Comparison of ENCODE assay signal across 13 cellular contexts in genomic region chr13:67223024-67223423, GRCh38. TPM values are rescaled to one million over a fixed set of nuclear protein-coding genes. Genes with fewer than 3 reads are reported as not detected.
DNase-seq lines count a peak whose midpoint lies in the region; ATAC-seq, FAIRE-seq and TF ChIP-seq lines count a peak whose summit lies in the region.
"Had no signal": no experiment of that assay in that cellular context is flagged by ENCODE, and none has a peak within 500 bp of the region (broad histone marks: within the 10 kb centered on the region; RNA-seq: fewer than 3 reads in every experiment).

No MANE protein-coding gene starts in this region.

- H3K36me3 ChIP-seq in DND-41 (ENCODE audit: insufficient read depth, low read length) (no peaks in the 10 kb centered on the region), OCI-LY7 (ENCODE audit: insufficient read depth, low read length) (peaks cover 5% of the 10 kb centered on the region; the same call in 1 of the 2 replicates), endothelial cell of umbilical vein (ENCODE audit: control insufficient read depth in 2 of 2, extremely low read depth in 1 of 2, insufficient read depth in 2 of 2, low read length in 2 of 2) (no peaks in the 10 kb centered on the region), neuron (ENCODE audit: insufficient read depth, low read length) (peaks cover 6% of the 10 kb centered on the region)
- H3K36me3 ChIP-seq: neutrophil, suprapubic skin had no signal

- H3K36me3 Mint-ChIP-seq in stimulated activated effector memory CD8-positive, alpha-beta T cell treated with anti-CD3 and anti-CD28 coated beads, Interleukin-12 subunit alpha, Interleukin-12 subunit beta, amount 100 ng/mL, for 72 hours = no peaks in the 10 kb centered on the region

- H3K4me1 Mint-ChIP-seq in stimulated activated effector memory CD8-positive, alpha-beta T cell treated with anti-CD3 and anti-CD28 coated beads, Interleukin-12 subunit alpha, Interleukin-12 subunit beta, amount 100 ng/mL, for 72 hours = no peaks in the 10 kb centered on the region

- BruUV-seq in OCI-LY7 (replicated peaks; lab: Mats Ljungman, UMichigan) = no TSS peak
- BruUV-seq in endothelial cell of umbilical vein (replicated peaks; lab: Mats Ljungman, UMichigan) = no TSS peak

- DNase-seq in DND-41 (no peak), OCI-LY7 (ENCODE audit: low spot score) (no peak), endothelial cell of umbilical vein (ENCODE audit: low read depth, low spot score) (peak; percentile 34), GM20000 (ENCODE audit: low spot score) (no peak), putamen (ENCODE audit: low spot score) (no peak)
- DNase-seq in stimulated activated CD4-positive, alpha-beta T cell treated with anti-CD3 and anti-CD28 coated beads, Interleukin-4, amount 100 ng/mL, for 24 hours = no peak
- DNase-seq in stimulated activated effector memory CD8-positive, alpha-beta T cell treated with anti-CD3 and anti-CD28 coated beads, Interleukin-12 subunit alpha, Interleukin-12 subunit beta, amount 100 ng/mL, for 72 hours (ENCODE audit: low spot score in 2 of 2) = no peak
- DNase-seq: activated effector memory CD4-positive, alpha-beta T cell treated with Interleukin-2 at 50 U/mL for 16 hours; DMS53; NCI-H1930 had no signal

- POLR2A ChIA-PET in OCI-LY7 (lab: Charles Lee) = interaction anchor here (0.6 to 4.4 kb wide), 17 partner anchors 9 to 567 kb away, joined by 3 to 32 read pairs (median 4); no protein-coding TSS in a partner anchor
- POLR2A ChIA-PET in endothelial cell of umbilical vein (lab: Charles Lee) = no interaction called here

- no peaks in the 10 kb centered on the region for H3K9me3 Mint-ChIP-seq in stimulated activated effector memory CD8-positive, alpha-beta T cell treated with anti-CD3 and anti-CD28 coated beads, Interleukin-12 subunit alpha, Interleukin-12 subunit beta, amount 100 ng/mL, for 72 hours

- CTCF ChIA-PET in OCI-LY7 (lab: Charles Lee; ENCODE audit: unreplicated experiment) (interaction anchor here (1.0 kb wide), 1 partner anchor 227 kb away, joined by 3 read pairs; no protein-coding TSS in a partner anchor), endothelial cell of umbilical vein (lab: Charles Lee) (interaction anchor here (1.1 to 2.7 kb wide), 9 partner anchors 7 to 1566 kb away, joined by 3 to 18 read pairs (median 5); no protein-coding TSS in a partner anchor)

- intact Hi-C loops in OCI-LY7 (cut with micrococcal nuclease; ENCODE audit: unreplicated experiment) = loop anchor here (2.0 to 10.0 kb wide), 5 partner anchors 146 to 1566 kb away; no protein-coding TSS in a partner anchor
- intact Hi-C loops in endothelial cell of umbilical vein (cut with micrococcal nuclease) = loop anchor here (5.0 to 10.0 kb wide), 3 partner anchors 146 to 368 kb away; no protein-coding TSS in a partner anchor

- no peak for TF ChIP-seq POLR2A in endothelial cell of umbilical vein (IDR thresholded peaks at IDR 0.05; ENCODE audit: low read depth, low read length)

- no peaks in the 10 kb centered on the region for H3K79me2 ChIP-seq in DND-41 (ENCODE audit: insufficient read depth, low read length)
- H3K79me2 ChIP-seq in OCI-LY7 (ENCODE audit: insufficient read depth, low read depth, low read length) = peaks cover 79% of the 10 kb centered on the region
- H3K79me2 ChIP-seq in endothelial cell of umbilical vein (ENCODE audit: control insufficient read depth, insufficient read depth, low read length) = no peaks in the 10 kb centered on the region

- no peaks in the 10 kb centered on the region for H3K9me2 ChIP-seq in OCI-LY7 (ENCODE audit: insufficient read depth, low read length)

- no peak overlapping the region for H3K4me3 ChIP-seq in DND-41 (ENCODE audit: low read depth in 1 of 2, low read length in 2 of 2)
- H3K4me3 ChIP-seq in OCI-LY7 (ENCODE audit: low read depth, low read length, poor library complexity, severe bottlenecking) = peak overlapping the region; percentile 62
- H3K4me3 ChIP-seq in endothelial cell of umbilical vein (replicated peaks in 1 of 3; ENCODE audit: insufficient read depth in 1 of 3, low read depth in 1 of 3, low read length in 3 of 3) = no peak overlapping the region
- H3K4me3 ChIP-seq in neuron (ENCODE audit: low read length) = peak overlapping the region; percentile 43
- H3K4me3 ChIP-seq: suprapubic skin had no signal

- H3K9me3 ChIP-seq in DND-41 (ENCODE audit: insufficient read depth, low read length, severe bottlenecking) (no peaks in the 10 kb centered on the region), OCI-LY7 (ENCODE audit: low read length) (no peaks in the 10 kb centered on the region), endothelial cell of umbilical vein (replicated peaks; ENCODE audit: control insufficient read depth, insufficient read depth, low read length) (no peaks in the 10 kb centered on the region), neuron (ENCODE audit: low read length) (no peaks in the 10 kb centered on the region)
- H3K9me3 ChIP-seq: neutrophil, suprapubic skin had no signal

- H3K9ac ChIP-seq in DND-41 (ENCODE audit: low read depth, low read length) = no peak overlapping the region
- H3K9ac ChIP-seq in endothelial cell of umbilical vein (replicated peaks; ENCODE audit: extremely low read depth, insufficient read depth, low read length) = no peak overlapping the region

- no peaks in the 10 kb centered on the region for H4K20me1 ChIP-seq in DND-41 (ENCODE audit: insufficient read depth, low read length)
- no peaks in the 10 kb centered on the region; the same call in 1 of the 2 replicates for H4K20me1 ChIP-seq in OCI-LY7 (ENCODE audit: insufficient read depth, low read length)
- no peaks in the 10 kb centered on the region for H4K20me1 ChIP-seq in endothelial cell of umbilical vein (replicated peaks; ENCODE audit: control insufficient read depth, extremely low read depth, insufficient read depth, low read length)

- TF ChIP-seq CTCF in DND-41 (IDR thresholded peaks at IDR 0.05; ENCODE audit: borderline replicate concordance, extremely low read depth, low read length, poor library complexity, severe bottlenecking) (no peak), OCI-LY7 (conservative IDR thresholded peaks at IDR 0.05; ENCODE audit: low read length) (no peak), endothelial cell of umbilical vein (IDR thresholded peaks at IDR 0.05; ENCODE audit: extremely low read depth in 1 of 2, insufficient read depth in 1 of 2, low read depth in 1 of 2, low read length in 2 of 2) (no peak), GM20000 (IDR thresholded peaks at IDR 0.05; ENCODE audit: extremely low read depth, missing control alignments) (no peak)

- no peak overlapping the region for H3K27ac Mint-ChIP-seq in stimulated activated effector memory CD8-positive, alpha-beta T cell treated with anti-CD3 and anti-CD28 coated beads, Interleukin-12 subunit alpha, Interleukin-12 subunit beta, amount 100 ng/mL, for 72 hours

- dilution Hi-C loops in endothelial cell of umbilical vein (cut with MboI; ENCODE audit: extremely low pct_ligation_motif_present, low sequenced_read_pairs) = no loop called here

- FAIRE-seq in endothelial cell of umbilical vein (lab: Jason Lieb, UNC) = no peak

- H3K27ac ChIP-seq in DND-41 (ENCODE audit: low read length) (0 out of 2 replicates have a peak overlapping the region, but pooled peaks have one; percentile 6), OCI-LY7 (ENCODE audit: low read depth, low read length, poor library complexity, severe bottlenecking) (peak overlapping the region; percentile 48), endothelial cell of umbilical vein (ENCODE audit: insufficient read depth, low read depth, low read length) (peak overlapping the region; percentile 27)
- H3K27ac ChIP-seq: neutrophil, suprapubic skin had no signal

- H3K4me1 ChIP-seq in DND-41 (ENCODE audit: insufficient read depth, low read length) (peaks cover 42% of the 10 kb centered on the region), OCI-LY7 (ENCODE audit: insufficient read depth, low read length, poor library complexity, severe bottlenecking) (peaks cover 65% of the 10 kb centered on the region), endothelial cell of umbilical vein (ENCODE audit: control insufficient read depth, extremely low read depth, insufficient read depth, low read length) (peaks cover 10% of the 10 kb centered on the region), neuron (ENCODE audit: insufficient read depth, low read length) (peaks cover 31% of the 10 kb centered on the region)
- H3K4me1 ChIP-seq: suprapubic skin had no signal

- H3K9me1 ChIP-seq in endothelial cell of umbilical vein (replicated peaks; ENCODE audit: control insufficient read depth, extremely low read depth, insufficient read depth, low read length) = no peaks in the 10 kb centered on the region

- no peak overlapping the region for H3K4me3 Mint-ChIP-seq in stimulated activated effector memory CD8-positive, alpha-beta T cell treated with anti-CD3 and anti-CD28 coated beads, Interleukin-12 subunit alpha, Interleukin-12 subunit beta, amount 100 ng/mL, for 72 hours

- H2AFZ ChIP-seq in DND-41 (ENCODE audit: low read depth, low read length) = 0 out of 2 replicates have a peak overlapping the region, but pooled peaks have one; percentile 3
- H2AFZ ChIP-seq in OCI-LY7 (ENCODE audit: low read length) = peak overlapping the region; percentile 75
- H2AFZ ChIP-seq in endothelial cell of umbilical vein (ENCODE audit: low read depth, low read length) = peak overlapping the region; percentile 57
- H2AFZ ChIP-seq in neuron (ENCODE audit: low read depth, low read length) = no peak overlapping the region

- no peak for ATAC-seq in DND-41 (ENCODE audit: insufficient read depth, low read depth)
- ATAC-seq in stimulated activated effector memory CD8-positive, alpha-beta T cell treated with anti-CD3 and anti-CD28 coated beads, Interleukin-12 subunit alpha, Interleukin-12 subunit beta, amount 100 ng/mL, for 72 hours = no peak

- H3K4me2 ChIP-seq in DND-41 (ENCODE audit: insufficient read depth, low read length) (no peak overlapping the region), OCI-LY7 (ENCODE audit: low read length) (peak overlapping the region; percentile 59), endothelial cell of umbilical vein (ENCODE audit: insufficient read depth, low read length) (no peak overlapping the region)

- H3K27me3 ChIP-seq in DND-41 (ENCODE audit: insufficient read depth, low read length, poor library complexity) (no peaks in the 10 kb centered on the region), endothelial cell of umbilical vein (ENCODE audit: control insufficient read depth in 2 of 2, insufficient read depth in 2 of 2, low read length in 2 of 2) (no peaks in the 10 kb centered on the region), neuron (ENCODE audit: insufficient read depth, low read length) (no peaks in the 10 kb centered on the region)

RNA-seq across cellular contexts. Expression of gene PCDH9, which starts 7.1 kb away (rescaled TPM):
- 19.8 and 20.1 TPM in 2 replicates for total RNA-seq in OCI-LY7 (2014; rRNA removed; shearing (Covaris generic))
- total RNA-seq in OCI-LY7 (2022) (26.0 and 31.6 TPM in 2 replicates), endothelial cell of umbilical vein (3.4 and 5.2 TPM in 2 replicates)
- 0.91 and 1.1 TPM in 2 replicates for polyA plus RNA-seq in endothelial cell of umbilical vein
- polyA plus RNA-seq in endothelial cell of umbilical vein (2011; cell fraction: cytosol; rRNA removed) = 1.4 and 1.5 TPM in 2 replicates
- polyA plus RNA-seq in endothelial cell of umbilical vein (2011; cell fraction: nucleus; rRNA removed) = 1.7 and 2.2 TPM in 2 replicates
- polyA plus RNA-seq in endothelial cell of umbilical vein (2012) = 0.95 and 1.7 TPM in 2 replicates
- polyA minus RNA-seq in endothelial cell of umbilical vein = 5.3 and 5.8 TPM in 2 replicates
- polyA minus RNA-seq in endothelial cell of umbilical vein (2011; cell fraction: cytosol; rRNA and poly(A)+ RNA removed) = 1.4 TPM
- 4.7 and 7.9 TPM in 2 replicates for polyA minus RNA-seq in endothelial cell of umbilical vein (2011; cell fraction: nucleus; rRNA and poly(A)+ RNA removed)

Comparison
In these comparisons a context has a peak if more than half of its experiments do, and no peak if none do; other contexts are left out.
1. H3K4me3 ChIP-seq: peak in OCI-LY7 (single experiment) and neuron (single experiment); none in DND-41 (0 of 2) and endothelial cell of umbilical vein (0 of 3).
2. Peak in every context shown above with its lines, with median percentiles within 50 percentile points of each other: H3K27ac ChIP-seq.